In the genomic region with DNA sequence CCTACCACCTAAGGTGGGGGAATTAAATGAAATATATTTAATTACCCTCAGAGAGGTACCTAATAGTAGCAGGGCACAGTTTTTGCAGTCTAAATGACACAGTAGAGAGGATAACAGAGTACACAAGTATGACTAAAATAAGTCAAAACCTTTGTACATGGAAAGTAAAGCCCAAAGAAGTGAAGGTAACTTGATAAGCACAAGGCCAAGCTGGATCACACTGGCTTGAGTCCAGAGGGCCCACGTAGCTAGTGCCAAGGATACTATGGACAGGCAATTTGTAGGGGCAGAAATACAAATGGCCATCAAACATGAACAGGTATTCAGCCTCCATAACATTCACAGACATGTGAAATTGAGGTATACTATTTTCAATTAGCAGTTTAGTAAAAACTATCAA, we compare ENCODE assay signal across 26 cellular contexts.
"Had no signal": no experiment of that assay in that cellular context is flagged by ENCODE, and none has a peak within 500 bp of the region (broad histone marks: within the 10 kb centered on the region; RNA-seq: fewer than 3 reads in every experiment).

No MANE protein-coding gene starts in this region.

- H3K27ac ChIP-seq: heart left ventricle, lower lobe of right lung, psoas muscle, skin epidermis, stomach, testis, thyroid gland, transverse colon, upper lobe of right lung had no signal

- H3K9me3 Mint-ChIP-seq: naive thymus-derived CD4-positive, alpha-beta T cell; natural killer cell treated with Interleukin-12 subunit alpha and Interleukin-12 subunit beta and Interleukin-15 and Interleukin-18, amount 100 ng/mL, for 72 hours; stimulated activated naive B cell treated with anti-CD40 and anti-IgM and Interleukin-4, amounts not matched to agents 10 μg/mL and 1 μg/mL and 100 μg/mL, for 72 hours had no signal

- DNase-seq: heart left ventricle; hypothalamus; islet precursor cell; left ventricle myocardium superior; lower lobe of right lung; mammary epithelial cell; mesendoderm; midbrain; mucosa of descending colon; naive thymus-derived CD4-positive, alpha-beta T cell; psoas muscle; stimulated activated CD4-positive, alpha-beta T cell treated with anti-CD3 and anti-CD28 coated beads, Interleukin-12 subunit alpha, Interleukin-12 subunit beta, amount 100 ng/mL, for 4 hours; stimulated activated CD4-positive, alpha-beta T cell treated with anti-CD3 and anti-CD28 coated beads, Interleukin-15, amount 100 ng/mL, for 24 hours; stimulated activated CD4-positive, alpha-beta T cell treated with anti-CD3 and anti-CD28 coated beads, Interleukin-2, amount 100 ng/mL, for 24 hours; stimulated activated CD4-positive, alpha-beta T cell treated with anti-CD3 and anti-CD28 coated beads, Interleukin-4, amount 100 ng/mL, for 1 hour; stimulated activated naive B cell treated with anti-CD40 and anti-IgM and Interleukin-4, amounts not matched to agents 10 μg/mL and 1 μg/mL and 100 μg/mL, for 72 hours; stimulated activated naive CD8-positive, alpha-beta T cell treated with anti-CD3 and anti-CD28 coated beads, Interleukin-15, Interleukin-2, amounts not matched to agents 100 U/mL and 50 U/mL, for 24 hours; stomach; testis; thyroid gland; transverse colon; upper lobe of right lung had no signal

- H3K27ac Mint-ChIP-seq: naive thymus-derived CD4-positive, alpha-beta T cell; natural killer cell treated with Interleukin-12 subunit alpha and Interleukin-12 subunit beta and Interleukin-15 and Interleukin-18, amount 100 ng/mL, for 72 hours; stimulated activated naive B cell treated with anti-CD40 and anti-IgM and Interleukin-4, amounts not matched to agents 10 μg/mL and 1 μg/mL and 100 μg/mL, for 72 hours had no signal

- H3K27me3 ChIP-seq: heart left ventricle, pancreas, stomach, testis, thyroid gland, transverse colon, upper lobe of right lung had no signal

- H3K4me3 Mint-ChIP-seq: naive thymus-derived CD4-positive, alpha-beta T cell; natural killer cell treated with Interleukin-12 subunit alpha and Interleukin-12 subunit beta and Interleukin-15 and Interleukin-18, amount 100 ng/mL, for 72 hours; stimulated activated naive B cell treated with anti-CD40 and anti-IgM and Interleukin-4, amounts not matched to agents 10 μg/mL and 1 μg/mL and 100 μg/mL, for 72 hours had no signal

- H3K9me3 ChIP-seq: heart left ventricle, lower lobe of right lung, mucosa of descending colon, pancreas, psoas muscle, stomach, testis, thyroid gland, transverse colon, upper lobe of right lung had no signal

- H3K36me3 Mint-ChIP-seq: naive thymus-derived CD4-positive, alpha-beta T cell; natural killer cell treated with Interleukin-12 subunit alpha and Interleukin-12 subunit beta and Interleukin-15 and Interleukin-18, amount 100 ng/mL, for 72 hours had no signal

- H3K36me3 ChIP-seq: heart left ventricle, lower lobe of right lung, pancreas, thyroid gland, transverse colon, upper lobe of right lung had no signal

- H3K27me3 Mint-ChIP-seq: naive thymus-derived CD4-positive, alpha-beta T cell; stimulated activated naive B cell treated with anti-CD40 and anti-IgM and Interleukin-4, amounts not matched to agents 10 μg/mL and 1 μg/mL and 100 μg/mL, for 72 hours had no signal

- ATAC-seq: heart left ventricle; left ventricle myocardium superior; lower lobe of right lung; mucosa of descending colon; naive thymus-derived CD4-positive, alpha-beta T cell; natural killer cell treated with Interleukin-12 subunit alpha and Interleukin-12 subunit beta and Interleukin-15 and Interleukin-18, amount 100 ng/mL, for 72 hours; psoas muscle; sciatic nerve; stimulated activated naive B cell treated with anti-CD40 and anti-IgM and Interleukin-4, amounts not matched to agents 10 μg/mL and 1 μg/mL and 100 μg/mL, for 72 hours; stimulated activated naive CD8-positive, alpha-beta T cell treated with anti-CD3 and anti-CD28 coated beads, Interleukin-15, Interleukin-2, amounts not matched to agents 100 U/mL and 50 U/mL, for 24 hours; upper lobe of right lung had no signal

- H3K4me3 ChIP-seq: heart left ventricle, lower lobe of right lung, mucosa of descending colon, pancreas, psoas muscle, skin epidermis, stomach, testis, thyroid gland, transverse colon, upper lobe of right lung had no signal
